In the genomic region with DNA sequence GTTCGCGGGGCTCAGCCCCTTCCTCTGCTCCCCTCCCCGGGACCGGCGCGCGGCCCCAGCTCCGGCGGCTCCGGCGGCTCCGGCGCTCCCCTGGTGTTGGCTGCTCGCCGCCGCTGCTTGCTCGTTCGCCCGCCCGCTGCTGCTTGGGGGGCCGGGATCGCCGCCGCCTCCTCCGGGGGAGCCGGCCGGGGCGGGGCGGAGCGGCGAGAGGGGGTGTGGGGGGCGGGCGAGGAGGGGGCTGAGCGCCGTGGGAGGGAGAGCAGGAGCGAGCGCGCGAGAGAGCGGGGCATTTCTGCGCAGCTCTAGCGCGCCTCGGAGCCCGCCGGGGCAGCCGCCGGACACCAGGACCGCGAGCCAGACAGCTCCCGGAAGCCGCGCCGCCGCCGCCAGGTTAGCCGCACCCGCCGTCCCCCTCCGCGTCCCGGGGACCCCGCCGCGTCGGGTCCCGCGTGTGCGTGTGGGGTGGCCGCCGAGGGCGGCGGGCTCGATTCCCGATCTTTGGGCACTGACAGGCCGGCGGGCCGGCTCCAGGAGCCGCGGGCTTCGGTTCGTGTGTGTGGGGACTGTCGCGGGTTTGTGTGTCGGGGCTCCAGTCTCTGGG, we compare ENCODE assay signal across 8 cellular contexts.
DNase-seq lines count a peak whose midpoint lies in the region; ATAC-seq and TF ChIP-seq lines count a peak whose summit lies in the region.

No MANE protein-coding gene starts in this region.

- no peaks in the 10 kb centered on the region for H3K27me3 ChIP-seq in thoracic aorta (replicated peaks; ENCODE audit: insufficient read depth)

- no peaks in the 10 kb centered on the region for H3K9me3 Mint-ChIP-seq in chondrocyte (ENCODE audit: low read depth)

- H3K27ac Mint-ChIP-seq in chondrocyte (ENCODE audit: unreplicated experiment), result peak overlapping the region; percentile 90

- peaks cover 29% of the 10 kb centered on the region for H3K4me1 Mint-ChIP-seq in chondrocyte (ENCODE audit: low read depth)

- H3K27me3 Mint-ChIP-seq in chondrocyte (ENCODE audit: low read depth), result no peaks in the 10 kb centered on the region

- TF ChIP-seq CTCF in chondrocyte (IDR thresholded peaks at IDR 0.05) (peak; percentile 29), lower leg skin (IDR thresholded peaks at IDR 0.05) (no peak), thoracic aorta (IDR thresholded peaks at IDR 0.05) (no peak)

- H3K4me3 ChIP-seq in lower leg skin (ENCODE audit: low read depth, poor library complexity, severe bottlenecking) (peak overlapping the region; percentile 50), thoracic aorta (peak overlapping the region; percentile 87)

- H3K9me3 ChIP-seq in thoracic aorta, result no peaks in the 10 kb centered on the region

- peak overlapping the region; percentile 98 for H3K4me3 Mint-ChIP-seq in chondrocyte (ENCODE audit: unreplicated experiment)

- WGBS in lower leg skin, 2 donors, result 1 to 3% methylated on average over 7 to 22 of the region's 85 CpGs

- intact Hi-C loops in lower leg skin (cut with DNase I; ENCODE audit: low total_unique reads), result no loop called here

- no peak for TF ChIP-seq POLR2A in lower leg skin (IDR thresholded peaks at IDR 0.05)

- H3K4me1 ChIP-seq in thoracic aorta (ENCODE audit: control insufficient read depth in 1 of 2, low read depth in 2 of 2), result peaks cover 12 to 30% of the 10 kb centered on the region in 2 donors

- H3K27ac ChIP-seq in thoracic aorta, result no peak overlapping the region

- ATAC-seq in thoracic aorta (ENCODE audit: insufficient number of reproducible peaks, low FRiP score, low read depth), result no peak

- peak; percentile 61 for DNase-seq in DMS53 (lab: John Stamatoyannopoulos, UW)
- no peak for DNase-seq in DMS53 treated with DMSO at 0.1 percent for 48 hours (lab: John Stamatoyannopoulos, UW; ENCODE audit: unreplicated experiment)
- DNase-seq in RPMI8226, result peak; percentile 51
- no peak for DNase-seq in chondrocyte (ENCODE audit: low spot score)
- no peak for DNase-seq in lower leg skin (ENCODE audit: low spot score in 2 of 2)
- DNase-seq in thoracic aorta (ENCODE audit: low spot score), result no peak
- DNase-seq in middle frontal gyrus (ENCODE audit: extremely low spot score, low spot score), result no peak
- DNase-seq in SHP77 treated with DMSO at 0.1 percent for 48 hours (lab: John Stamatoyannopoulos, UW), result no peak

- no peaks in the 10 kb centered on the region for H3K36me3 Mint-ChIP-seq in chondrocyte (ENCODE audit: low read depth)

- no peaks in the 10 kb centered on the region for H3K36me3 ChIP-seq in thoracic aorta

Comparison
In these comparisons a context has a peak if more than half of its experiments do, and no peak if none do; other contexts are left out.
1. DNase-seq: peak in DMS53 (single experiment) and RPMI8226 (single experiment); none in DMS53 treated with DMSO at 0.1 percent for 48 hours (single experiment), chondrocyte (single experiment), lower leg skin (0 of 2), thoracic aorta (single experiment), middle frontal gyrus (single experiment) and SHP77 treated with DMSO at 0.1 percent for 48 hours (single experiment).